ENCODE assay signal across 8 cellular contexts in genomic region chr14:92973265-92973797, GRCh38. TPM values are rescaled to one million over a fixed set of nuclear protein-coding genes. Genes with fewer than 3 reads are reported as not detected.
DNase-seq lines count a peak whose midpoint lies in the region; ATAC-seq and TF ChIP-seq lines count a peak whose summit lies in the region.

No MANE protein-coding gene starts in this region.

- intact Hi-C loops in activated CD4-positive, alpha-beta memory T cell treated with anti-CD3 and anti-CD28 coated beads for 36 hours (cut with micrococcal nuclease) = no loop called here
- intact Hi-C loops in body of pancreas (cut with DNase I) = no loop called here

- no peak overlapping the region for H3K4me3 ChIP-seq in body of pancreas

- no peak for TF ChIP-seq POLR2A in body of pancreas (IDR thresholded peaks at IDR 0.05)

- no peaks in the 10 kb centered on the region for H3K4me1 Mint-ChIP-seq in activated CD4-positive, alpha-beta memory T cell treated with anti-CD3 and anti-CD28 coated beads for 36 hours (ENCODE audit: low read depth)
- H3K4me1 Mint-ChIP-seq in activated CD4-positive, alpha-beta memory T cell treated with anti-CD3 and anti-CD28 coated beads, Interleukin-2, amount 10 ng/mL, durations not matched to agents 7 days and 5 days = no peaks in the 10 kb centered on the region

- H3K27me3 ChIP-seq in body of pancreas = no peaks in the 10 kb centered on the region

- H3K27me3 Mint-ChIP-seq in activated CD4-positive, alpha-beta memory T cell treated with anti-CD3 and anti-CD28 coated beads for 36 hours = no peaks in the 10 kb centered on the region
- H3K27me3 Mint-ChIP-seq in activated CD4-positive, alpha-beta memory T cell treated with anti-CD3 and anti-CD28 coated beads, Interleukin-2, amount 10 ng/mL, durations not matched to agents 7 days and 5 days = no peaks in the 10 kb centered on the region

- DNase-seq in activated CD4-positive, alpha-beta memory T cell treated with anti-CD3 and anti-CD28 coated beads for 36 hours = peak; percentile 46
- no peak for DNase-seq in activated CD4-positive, alpha-beta memory T cell treated with anti-CD3 and anti-CD28 coated beads, Interleukin-2, amount 10 ng/mL, durations not matched to agents 7 days and 5 days
- DNase-seq in NCI-H2029 (lab: John Stamatoyannopoulos, UW) (peak; percentile 21), body of pancreas (peak; percentile 60 to 67 (median 64)), iPS DF 4.7 (ENCODE audit: extremely low read depth, low spot score) (peak; percentile 56)
- DNase-seq in stimulated activated CD4-positive, alpha-beta T cell treated with anti-CD3 and anti-CD28 coated beads, TNF-alpha, amount 100 ng/mL, for 48 hours (ENCODE audit: low read depth in 3 of 3) = peak; percentile 12 to 19 (median 16)

- H3K4me3 Mint-ChIP-seq in activated CD4-positive, alpha-beta memory T cell treated with anti-CD3 and anti-CD28 coated beads for 36 hours = no peak overlapping the region
- H3K4me3 Mint-ChIP-seq in activated CD4-positive, alpha-beta memory T cell treated with anti-CD3 and anti-CD28 coated beads, Interleukin-2, amount 10 ng/mL, durations not matched to agents 7 days and 5 days = no peak overlapping the region

- peaks cover 6% of the 10 kb centered on the region for H3K4me1 ChIP-seq in body of pancreas

- peaks cover 0 to 1% (median 0%) of the 10 kb centered on the region in 3 donors for H3K9me3 ChIP-seq in body of pancreas

- peak in 6 of 7 experiments; percentile 36 to 65 (median 56) for TF ChIP-seq CTCF in body of pancreas (IDR thresholded peaks at IDR 0.05)

- 56% methylated on average over 7 to 12 of the region's 12 CpGs for WGBS in body of pancreas, 2 donors

- H3K9me3 Mint-ChIP-seq in activated CD4-positive, alpha-beta memory T cell treated with anti-CD3 and anti-CD28 coated beads for 36 hours = peaks cover 31% of the 10 kb centered on the region
- H3K9me3 Mint-ChIP-seq in activated CD4-positive, alpha-beta memory T cell treated with anti-CD3 and anti-CD28 coated beads, Interleukin-2, amount 10 ng/mL, durations not matched to agents 7 days and 5 days = peaks cover 34% of the 10 kb centered on the region

- H3K36me3 Mint-ChIP-seq in activated CD4-positive, alpha-beta memory T cell treated with anti-CD3 and anti-CD28 coated beads for 36 hours = peaks cover 35% of the 10 kb centered on the region
- peaks cover 41% of the 10 kb centered on the region for H3K36me3 Mint-ChIP-seq in activated CD4-positive, alpha-beta memory T cell treated with anti-CD3 and anti-CD28 coated beads, Interleukin-2, amount 10 ng/mL, durations not matched to agents 7 days and 5 days (ENCODE audit: low read depth)

- H3K27ac ChIP-seq in body of pancreas = no peak overlapping the region

- POLR2A ChIA-PET in activated CD4-positive, alpha-beta memory T cell treated with anti-CD3 and anti-CD28 coated beads for 36 hours (lab: Charles Lee) = no interaction called here
- POLR2A ChIA-PET in activated CD4-positive, alpha-beta memory T cell treated with anti-CD3 and anti-CD28 coated beads, Interleukin-2, amount 10 ng/mL, durations not matched to agents 7 days and 5 days (lab: Charles Lee) = no interaction called here

- no peak overlapping the region for H3K27ac Mint-ChIP-seq in activated CD4-positive, alpha-beta memory T cell treated with anti-CD3 and anti-CD28 coated beads for 36 hours
- H3K27ac Mint-ChIP-seq in activated CD4-positive, alpha-beta memory T cell treated with anti-CD3 and anti-CD28 coated beads, Interleukin-2, amount 10 ng/mL, durations not matched to agents 7 days and 5 days = no peak overlapping the region

- CTCF ChIA-PET in activated CD4-positive, alpha-beta memory T cell treated with anti-CD3 and anti-CD28 coated beads for 36 hours (lab: Charles Lee) = no interaction called here
- CTCF ChIA-PET in activated CD4-positive, alpha-beta memory T cell treated with anti-CD3 and anti-CD28 coated beads, Interleukin-2, amount 10 ng/mL, durations not matched to agents 7 days and 5 days (lab: Charles Lee) = no interaction called here

- no peaks in the 10 kb centered on the region for H3K36me3 ChIP-seq in body of pancreas (replicated peaks in 1 of 2; ENCODE audit: insufficient read depth in 1 of 2, low read depth in 2 of 2)

- ATAC-seq in body of pancreas (peak; percentile 67), GM21447 (IDR thresholded peaks at IDR 0.05; ENCODE audit: unreplicated experiment) (no peak), GM19023 (IDR thresholded peaks at IDR 0.05; ENCODE audit: unreplicated experiment) (no peak)

RNA-seq across cellular contexts. Expression of gene CHGA, which starts 50.4 kb away (rescaled TPM):
- total RNA-seq in activated CD4-positive, alpha-beta memory T cell treated with anti-CD3 and anti-CD28 coated beads for 36 hours = not detected
- not detected for total RNA-seq in activated CD4-positive, alpha-beta memory T cell treated with anti-CD3 and anti-CD28 coated beads, Interleukin-2, amount 10 ng/mL, durations not matched to agents 7 days and 5 days
- total RNA-seq in body of pancreas = 10 to 100 TPM; 69.5 to 80.1 TPM

Comparison
In these comparisons a context has a peak if more than half of its experiments do, and no peak if none do; other contexts are left out.
1. RNA of gene CHGA, which starts 50.4 kb away (total RNA-seq): 69.5 to 80.1 TPM in body of pancreas; not detected in activated CD4-positive, alpha-beta memory T cell treated with anti-CD3 and anti-CD28 coated beads for 36 hours and not detected in activated CD4-positive, alpha-beta memory T cell treated with anti-CD3 and anti-CD28 coated beads, Interleukin-2, amount 10 ng/mL, durations not matched to agents 7 days and 5 days; every median in the first group is over 10 times any median in the second.